In genomic region chr3:31555204-31555603, GRCh38 we compare ENCODE assay signal across 1 cellular context.
TF ChIP-seq lines count a peak whose summit lies in the region.

No MANE protein-coding gene starts in this region.

TF ChIP-seq in A549, 52 proteins besides CTCF, POLR2A, EP300 and RAD21:
- TF ChIP-seq RCOR1 (IDR thresholded peaks at IDR 0.05; ENCODE audit: low read depth, low read length) = no peak
- no peak for TF ChIP-seq SREBF2 (IDR thresholded peaks at IDR 0.05)
- TF ChIP-seq BHLHE40 (IDR thresholded peaks at IDR 0.05; ENCODE audit: low read depth, low read length) = no peak
- no peak for TF ChIP-seq EHF (CRISPR knock-in tag; IDR thresholded peaks at IDR 0.05)
- peak; percentile 5 for TF ChIP-seq MAFK (IDR thresholded peaks at IDR 0.05; ENCODE audit: partially characterized antibody)
- TF ChIP-seq MYC (IDR thresholded peaks at IDR 0.05; ENCODE audit: borderline replicate concordance, low read length) = no peak
- TF ChIP-seq FOSL2 (IDR thresholded peaks at IDR 0.05) = no peak
- no peak for TF ChIP-seq FOSL2 (CRISPR knock-in tag; IDR thresholded peaks at IDR 0.05)
